11 cellular contexts compared by ENCODE assay signal in genomic region chr20:54690323-54690722, GRCh38.
"Had no signal": no experiment of that assay in that cellular context is flagged by ENCODE, and none has a peak within 500 bp of the region (broad histone marks: within the 10 kb centered on the region; RNA-seq: fewer than 3 reads in every experiment).

No MANE protein-coding gene starts in this region.

- H3K27ac ChIP-seq: GM23248 had no signal

- H3K4me3 ChIP-seq: GM23248, GM23338, HAP-1 had no signal

- H2AFZ ChIP-seq: GM23248, GM23338 had no signal

- H3K9ac ChIP-seq: GM23248 had no signal

- H3K4me1 ChIP-seq: HAP-1 had no signal

- H3K36me3 ChIP-seq: HAP-1 had no signal

- H3K27ac Mint-ChIP-seq: GM23338, H9, HFFc6 had no signal

- H3K9me3 ChIP-seq: HAP-1 had no signal

- ATAC-seq: GM23338, HCT116 had no signal

- FAIRE-seq: H1, H54 had no signal

- H3K4me1 Mint-ChIP-seq: GM23338 had no signal

- H3K4me3 Mint-ChIP-seq: GM23338, H9, HFFc6 had no signal

- DNase-seq: GM23248, GOT3, H7, H9, HCEC 1CT, HFFc6 had no signal

- H3K4me2 ChIP-seq: GM23338 had no signal
